In genomic region chr22:21971858-21972275, GRCh38 we compare ENCODE assay signal across 22 cellular contexts.
"Had no signal": no experiment of that assay in that cellular context is flagged by ENCODE, and none has a peak within 500 bp of the region (broad histone marks: within the 10 kb centered on the region; RNA-seq: fewer than 3 reads in every experiment).

No MANE protein-coding gene starts in this region.

- FAIRE-seq: TTC549 had no signal

- H3K27me3 ChIP-seq: ascending aorta, cardiac muscle cell had no signal

- H3K27ac Mint-ChIP-seq: activated B cell treated with CpG ODN at 0.5 μM for 24 hours; activated CD4-positive, alpha-beta memory T cell treated with anti-CD3 and anti-CD28 coated beads for 36 hours; activated CD4-positive, alpha-beta T cell treated with anti-CD3 and anti-CD28 coated beads, Interleukin-2, amount 10 ng/mL, durations not matched to agents 24 days and 14 days; activated CD8-positive, alpha-beta T cell treated with anti-CD3 and anti-CD28 coated beads for 36 hours; activated naive CD4-positive, alpha-beta T cell treated with anti-CD3 and anti-CD28 coated beads for 36 hours; activated naive CD4-positive, alpha-beta T cell treated with anti-CD3 and anti-CD28 coated beads, Interleukin-2, amount 50 U/mL, for 24 hours; activated naive CD8-positive, alpha-beta T cell; activated naive CD8-positive, alpha-beta T cell treated with anti-CD3 and anti-CD28 coated beads, Interleukin-2, amount 10 ng/mL, durations not matched to agents 7 days and 5 days; activated naive CD8-positive, alpha-beta T cell treated with anti-CD3 and anti-CD28 coated beads, Interleukin-2, amount 50 U/mL, for 24 hours; activated T-cell treated with anti-CD3 and anti-CD28 coated beads, Interleukin-2, amount 50 U/mL, for 72 hours; activated T-helper 1 cell treated with anti-CD3 and anti-CD28 coated beads, Interleukin-12 subunit alpha, Interleukin-12 subunit beta, Interleukin-2, Interleukin-4 antibody, amounts not matched to agents 30 ng/mL and 10 ng/mL and 1 ng/mL, durations not matched to agents 14 hours and 24 hours and 36 hours; activated T-helper 17 cell treated with anti-CD3 and anti-CD28 coated beads, Interleukin-2, amount 50 U/mL, for 72 hours; brain; T-helper 1 cell treated with Interleukin-12 subunit alpha and Interleukin-12 subunit beta and Interleukin-4 antibody, amounts not matched to agents 30 μg/mL and 1 μg/mL, for 36 hours; T-helper 2 cell treated with Interferon-gamma antibody and Interleukin-4, amounts not matched to agents 5 μg/mL and 100 μg/mL, for 36 hours had no signal

- H3K27me3 Mint-ChIP-seq: activated B cell treated with CpG ODN at 0.5 μM for 24 hours; activated CD4-positive, alpha-beta memory T cell treated with anti-CD3 and anti-CD28 coated beads for 36 hours; activated CD4-positive, alpha-beta T cell treated with anti-CD3 and anti-CD28 coated beads, Interleukin-2, amount 10 ng/mL, durations not matched to agents 24 days and 14 days; activated CD8-positive, alpha-beta T cell treated with anti-CD3 and anti-CD28 coated beads for 36 hours; activated naive CD4-positive, alpha-beta T cell treated with anti-CD3 and anti-CD28 coated beads, Interleukin-2, amount 50 U/mL, for 24 hours; activated naive CD8-positive, alpha-beta T cell; activated naive CD8-positive, alpha-beta T cell treated with anti-CD3 and anti-CD28 coated beads, Interleukin-2, amount 10 ng/mL, durations not matched to agents 7 days and 5 days; activated naive CD8-positive, alpha-beta T cell treated with anti-CD3 and anti-CD28 coated beads, Interleukin-2, amount 50 U/mL, for 24 hours; activated T-helper 17 cell treated with anti-CD3 and anti-CD28 coated beads, Interleukin-2, amount 50 U/mL, for 72 hours; brain; central memory CD8-positive, alpha-beta T cell had no signal

- H3K4me3 ChIP-seq: ascending aorta, cardiac muscle cell had no signal

- H3K4me1 Mint-ChIP-seq: activated CD4-positive, alpha-beta T cell treated with anti-CD3 and anti-CD28 coated beads, Interleukin-2, amount 10 ng/mL, durations not matched to agents 24 days and 14 days; activated naive CD8-positive, alpha-beta T cell treated with anti-CD3 and anti-CD28 coated beads, Interleukin-2, amount 50 U/mL, for 24 hours; brain; central memory CD8-positive, alpha-beta T cell had no signal

- H3K27ac ChIP-seq: ascending aorta, cardiac muscle cell, VCaP had no signal

- H3K9me3 ChIP-seq: ascending aorta had no signal

- H3K9me3 Mint-ChIP-seq: activated B cell treated with CpG ODN at 0.5 μM for 24 hours; activated CD4-positive, alpha-beta memory T cell treated with anti-CD3 and anti-CD28 coated beads for 36 hours; activated CD4-positive, alpha-beta T cell treated with anti-CD3 and anti-CD28 coated beads, Interleukin-2, amount 10 ng/mL, durations not matched to agents 24 days and 14 days; activated CD8-positive, alpha-beta T cell treated with anti-CD3 and anti-CD28 coated beads for 36 hours; activated naive CD4-positive, alpha-beta T cell treated with anti-CD3 and anti-CD28 coated beads for 36 hours; activated naive CD4-positive, alpha-beta T cell treated with anti-CD3 and anti-CD28 coated beads, Interleukin-2, amount 50 U/mL, for 24 hours; activated naive CD8-positive, alpha-beta T cell treated with anti-CD3 and anti-CD28 coated beads, Interleukin-2, amount 10 ng/mL, durations not matched to agents 7 days and 5 days; activated naive CD8-positive, alpha-beta T cell treated with anti-CD3 and anti-CD28 coated beads, Interleukin-2, amount 50 U/mL, for 24 hours; activated T-cell treated with anti-CD3 and anti-CD28 coated beads, Interleukin-2, amount 50 U/mL, for 4 hours; activated T-cell treated with anti-CD3 and anti-CD28 coated beads, Interleukin-2, amount 50 U/mL, for 72 hours; activated T-helper 1 cell treated with anti-CD3 and anti-CD28 coated beads, Interleukin-12 subunit alpha, Interleukin-12 subunit beta, Interleukin-2, Interleukin-4 antibody, amounts not matched to agents 30 ng/mL and 10 ng/mL and 1 ng/mL, durations not matched to agents 14 hours and 24 hours and 36 hours; activated T-helper 17 cell treated with anti-CD3 and anti-CD28 coated beads, Interleukin-2, amount 50 U/mL, for 72 hours; brain; central memory CD8-positive, alpha-beta T cell; T-helper 1 cell treated with Interleukin-12 subunit alpha and Interleukin-12 subunit beta and Interleukin-4 antibody, amounts not matched to agents 30 μg/mL and 1 μg/mL, for 36 hours; T-helper 2 cell treated with Interferon-gamma antibody and Interleukin-4, amounts not matched to agents 5 μg/mL and 100 μg/mL, for 36 hours had no signal

- H3K4me1 ChIP-seq: ascending aorta had no signal

- DNase-seq: cerebellar nuclear complex had no signal

- H3K4me3 Mint-ChIP-seq: activated B cell treated with CpG ODN at 0.5 μM for 24 hours; activated CD4-positive, alpha-beta memory T cell treated with anti-CD3 and anti-CD28 coated beads for 36 hours; activated CD4-positive, alpha-beta T cell treated with anti-CD3 and anti-CD28 coated beads, Interleukin-2, amount 10 ng/mL, durations not matched to agents 24 days and 14 days; activated CD8-positive, alpha-beta T cell treated with anti-CD3 and anti-CD28 coated beads for 36 hours; activated naive CD4-positive, alpha-beta T cell treated with anti-CD3 and anti-CD28 coated beads for 36 hours; activated naive CD4-positive, alpha-beta T cell treated with anti-CD3 and anti-CD28 coated beads, Interleukin-2, amount 50 U/mL, for 24 hours; activated naive CD8-positive, alpha-beta T cell; activated naive CD8-positive, alpha-beta T cell treated with anti-CD3 and anti-CD28 coated beads, Interleukin-2, amount 10 ng/mL, durations not matched to agents 7 days and 5 days; activated naive CD8-positive, alpha-beta T cell treated with anti-CD3 and anti-CD28 coated beads, Interleukin-2, amount 50 U/mL, for 24 hours; activated T-cell treated with anti-CD3 and anti-CD28 coated beads, Interleukin-2, amount 50 U/mL, for 4 hours; activated T-cell treated with anti-CD3 and anti-CD28 coated beads, Interleukin-2, amount 50 U/mL, for 72 hours; activated T-helper 1 cell treated with anti-CD3 and anti-CD28 coated beads, Interleukin-12 subunit alpha, Interleukin-12 subunit beta, Interleukin-2, Interleukin-4 antibody, amounts not matched to agents 30 ng/mL and 10 ng/mL and 1 ng/mL, durations not matched to agents 14 hours and 24 hours and 36 hours; activated T-helper 17 cell treated with anti-CD3 and anti-CD28 coated beads, Interleukin-2, amount 50 U/mL, for 72 hours; brain; central memory CD8-positive, alpha-beta T cell; T-helper 1 cell treated with Interleukin-12 subunit alpha and Interleukin-12 subunit beta and Interleukin-4 antibody, amounts not matched to agents 30 μg/mL and 1 μg/mL, for 36 hours; T-helper 2 cell treated with Interferon-gamma antibody and Interleukin-4, amounts not matched to agents 5 μg/mL and 100 μg/mL, for 36 hours had no signal
